Comparison of ENCODE assay signal across 8 cellular contexts in genomic region chr3:51941447-51941797, GRCh38.
DNase-seq lines count a peak whose midpoint lies in the region; ATAC-seq and TF ChIP-seq lines count a peak whose summit lies in the region.

No MANE protein-coding gene starts in this region.

- peak overlapping the region; percentile 12 for H3K27ac ChIP-seq in RWPE2 (ENCODE audit: poor library complexity, severe bottlenecking)
- H3K27ac ChIP-seq in rectal smooth muscle tissue (ENCODE audit: low read depth, low read length): no peak overlapping the region

- ATAC-seq in RWPE2 (ENCODE audit: low read depth): no peak; the same call in 2 of the 3 replicates
- no peak for ATAC-seq in GM19463 (IDR thresholded peaks at IDR 0.05; ENCODE audit: unreplicated experiment)
- no peak for ATAC-seq in GM21723 (IDR thresholded peaks at IDR 0.05; ENCODE audit: unreplicated experiment)
- no peak for ATAC-seq in GM19455 (IDR thresholded peaks at IDR 0.05; ENCODE audit: unreplicated experiment)

- peaks cover 9% of the 10 kb centered on the region for H3K4me1 ChIP-seq in RWPE2 (ENCODE audit: insufficient read depth, poor library complexity, severe bottlenecking)
- peaks cover 15% of the 10 kb centered on the region for H3K4me1 ChIP-seq in rectal smooth muscle tissue (ENCODE audit: control insufficient read depth, insufficient read depth, low read length)

- no peaks in the 10 kb centered on the region for H3K9me3 ChIP-seq in RWPE2 (ENCODE audit: severe bottlenecking)

- H3K27me3 ChIP-seq in GM06990 (replicated peaks; ENCODE audit: control insufficient read depth, insufficient read depth, low read length) (no peaks in the 10 kb centered on the region), RWPE2 (ENCODE audit: insufficient read depth, poor library complexity, severe bottlenecking) (no peaks in the 10 kb centered on the region), rectal smooth muscle tissue (ENCODE audit: control insufficient read depth, insufficient read depth, low read length) (no peaks in the 10 kb centered on the region)

- TF ChIP-seq CTCF in GM06990 (IDR thresholded peaks at IDR 0.05; ENCODE audit: insufficient read depth, low read length, poor library complexity, severe bottlenecking): no peak
- no peak for TF ChIP-seq CTCF in RWPE2 (IDR thresholded peaks at IDR 0.05; ENCODE audit: poor library complexity, severe bottlenecking)
- TF ChIP-seq CTCF in fibroblast of mammary gland (conservative IDR thresholded peaks at IDR 0.05; ENCODE audit: control insufficient read depth, insufficient read depth, low read depth, low read length): no peak

- peak overlapping the region; percentile 32 for H3K9ac ChIP-seq in rectal smooth muscle tissue (ENCODE audit: low read length)

- DNase-seq in GM06990 (ENCODE audit: extremely low read depth, insufficient read length): no peak
- no peak for DNase-seq in RWPE2 (ENCODE audit: low spot score)
- no peak for DNase-seq in fibroblast of mammary gland (ENCODE audit: low read depth)
- no peak for DNase-seq in NCI-H187 treated with DMSO at 0.1 percent for 48 hours (lab: John Stamatoyannopoulos, UW)

- peaks cover 30% of the 10 kb centered on the region for H3K36me3 ChIP-seq in GM06990 (ENCODE audit: control insufficient read depth, insufficient read depth, low read length)
- H3K36me3 ChIP-seq in RWPE2 (ENCODE audit: low read depth): peaks cover 21% of the 10 kb centered on the region
- H3K36me3 ChIP-seq in rectal smooth muscle tissue (ENCODE audit: control insufficient read depth, insufficient read depth, low read length): peaks cover 12% of the 10 kb centered on the region

- H3K4me3 ChIP-seq in GM06990 (replicated peaks; ENCODE audit: low read depth, low read length) (peak overlapping the region; percentile 91), RWPE2 (ENCODE audit: severe bottlenecking) (peak overlapping the region; percentile 58), fibroblast of mammary gland (ENCODE audit: control insufficient read depth, low read depth, low read length) (peak overlapping the region; percentile 81), rectal smooth muscle tissue (ENCODE audit: low read length) (peak overlapping the region; percentile 69)
